ENCODE assay signal across 8 cellular contexts in genomic region chr21:33229776-33230517, GRCh38. TPM values are rescaled to one million over a fixed set of nuclear protein-coding genes. Genes with fewer than 3 reads are reported as not detected.
A peak's percentile ranks its signal among the peaks of the same experiment; 100 is the strongest.
DNase-seq lines count a peak whose midpoint lies in the region; ATAC-seq and TF ChIP-seq lines count a peak whose summit lies in the region.

Gene IFNAR2, plus strand, starts transcription at chr21:33229938. Its CDS starts 11,985 bp downstream, at chr21:33241923.

- no peaks in the 10 kb centered on the region for H3K9me3 Mint-ChIP-seq in T-cell

- H3K9me3 ChIP-seq in MG63 = no peaks in the 10 kb centered on the region
- no peaks in the 10 kb centered on the region for H3K9me3 ChIP-seq in heart right ventricle
- H3K9me3 ChIP-seq in upper lobe of right lung = no peaks in the 10 kb centered on the region

- no peaks in the 10 kb centered on the region for H3K27me3 Mint-ChIP-seq in T-cell

- H3K36me3 Mint-ChIP-seq in T-cell = peaks cover 16% of the 10 kb centered on the region

- peak; percentile 87 to 92 (median 90) for ATAC-seq in T-cell (replicated peaks in 1 of 4)
- peak; percentile 83 to 98 (median 94) for ATAC-seq in heart right ventricle
- ATAC-seq in upper lobe of right lung = peak; percentile 97

- intact Hi-C loops in heart right ventricle (cut with DNase I) (loop anchor here in 2 of 10 donors (1.0 to 10.0 kb wide), 2 partner anchors 36 to 95 kb away; partner anchors contain the start of genes IFNAR1 (in 1 of the 2) and IL10RB (in 1 of the 2)), posterior cingulate gyrus (cut with DNase I) (loop anchor here (10.0 kb wide), 1 partner anchor 95 kb away; the partner anchor contains the start of gene IFNAR1), upper lobe of right lung (cut with DNase I) (no loop called here)

- H3K4me1 Mint-ChIP-seq in T-cell = peaks cover 44 to 49% (median 47%) of the 10 kb centered on the region in 3 donors

- WGBS in adipose tissue, 3 donors = 0 to 1% (median 0%) methylated on average over 84 to 95 of the region's 95 CpGs
- 1% methylated on average over 82 to 95 of the region's 95 CpGs for WGBS in heart right ventricle, 2 donors

- H3K36me3 ChIP-seq in H7 (replicated peaks; ENCODE audit: control insufficient read depth, insufficient read depth, low read length) = no peaks in the 10 kb centered on the region
- no peaks in the 10 kb centered on the region for H3K36me3 ChIP-seq in MG63
- peaks cover 0 to 8% (median 0%) of the 10 kb centered on the region in 9 donors for H3K36me3 ChIP-seq in heart right ventricle
- H3K36me3 ChIP-seq in upper lobe of right lung = no peaks in the 10 kb centered on the region

- peak within 1 kb of the TSS; percentile 94 to 97 for H3K27ac Mint-ChIP-seq in T-cell

- H3K27me3 ChIP-seq in H7 (ENCODE audit: control insufficient read depth, insufficient read depth, low read length) = peaks cover 7% of the 10 kb centered on the region; the same call in 1 of the 2 replicates
- H3K27me3 ChIP-seq in MG63 = no peaks in the 10 kb centered on the region
- no peaks in the 10 kb centered on the region for H3K27me3 ChIP-seq in heart right ventricle
- no peaks in the 10 kb centered on the region for H3K27me3 ChIP-seq in upper lobe of right lung

- CTCF ChIA-PET in T-cell (lab: Charles Lee) = interaction anchor here in 1 of 2 donors (1.1 to 1.3 kb wide), 2 partner anchors 10 to 11 kb away, joined by 3 to 4 read pairs; no protein-coding TSS in a partner anchor

- peak within 1 kb of the TSS; percentile 87 to 95 (median 92) for H3K4me3 Mint-ChIP-seq in T-cell

- H3K4me1 ChIP-seq in heart right ventricle = peaks cover 5 to 55% (median 36%) of the 10 kb centered on the region in 9 donors
- peaks cover 24% of the 10 kb centered on the region for H3K4me1 ChIP-seq in upper lobe of right lung

- peak within 1 kb of the TSS; percentile 97 for H3K4me3 ChIP-seq in H7 (ENCODE audit: insufficient read depth, low read depth, low read length)
- H3K4me3 ChIP-seq in MG63 = peak within 1 kb of the TSS; percentile 92
- peak within 1 kb of the TSS; percentile 78 to 100 (median 96) for H3K4me3 ChIP-seq in heart right ventricle
- peak within 1 kb of the TSS; percentile 93 for H3K4me3 ChIP-seq in upper lobe of right lung

- TF ChIP-seq CTCF in heart right ventricle (IDR thresholded peaks at IDR 0.05) (peak in 2 of 9 donors; percentile 3 to 6), upper lobe of right lung (IDR thresholded peaks at IDR 0.05) (no peak)

- DNase-seq in GDM1 (lab: John Stamatoyannopoulos, UW) (peak; percentile 39), H7 (peak; percentile 99), MG63 (peak; percentile 76), T-cell (peak; percentile 43 to 81 (median 64)), heart right ventricle (peak; percentile 79 to 85), posterior cingulate gyrus (peak; percentile 67 to 96 (median 76)), upper lobe of right lung (peak; percentile 90)

- POLR2A ChIA-PET in T-cell (lab: Charles Lee) = interaction anchor here in 1 of 2 donors (0.6 kb wide), 1 partner anchor 10 kb away, joined by 3 read pairs; no protein-coding TSS in a partner anchor

- H3K27ac ChIP-seq in adipose tissue (ENCODE audit: low read depth, low read length) = peak within 1 kb of the TSS; percentile 66
- peak within 1 kb of the TSS; percentile 91 to 100 (median 99) for H3K27ac ChIP-seq in heart right ventricle
- H3K27ac ChIP-seq in upper lobe of right lung = peak within 1 kb of the TSS; percentile 99

RNA-seq across cellular contexts. Expression of gene IFNAR2, which starts in this region (rescaled TPM):
- 2.8 and 3.6 TPM in 2 replicates for total RNA-seq in H7 (2014; rRNA removed; shearing (Covaris generic))
- 2.6 and 5.8 TPM in 2 replicates for total RNA-seq in MG63 (2014; rRNA removed; shearing (Covaris generic); ENCODE audit: low replicate concordance)
- 10 to 100 TPM; 43.7 to 80.1 (median 71.6) TPM for total RNA-seq in T-cell
- polyA plus RNA-seq in adipose tissue = 10 to 100 TPM in 2 of 3 donors, 1 to 10 TPM in 1; 5.3 to 21.2 (median 16.0) TPM
- 10 to 100 TPM in 6 of 10 donors, 1 to 10 TPM in 4; 6.7 to 22.9 (median 10.4) TPM for total RNA-seq in heart right ventricle
- 10 to 100 TPM; 10.3 to 14.3 TPM for polyA plus RNA-seq in heart right ventricle
- 32.4 TPM for total RNA-seq in upper lobe of right lung

Comparison
In these comparisons a context has a peak if more than half of its experiments do, and no peak if none do; other contexts are left out.
1. Peak in every context shown above with its lines: DNase-seq, ATAC-seq, H3K4me3 ChIP-seq and H3K27ac ChIP-seq.
2. DNase-seq: peak in every context shown above with its lines; median percentile 99 in H7; 90 in upper lobe of right lung; 82 in heart right ventricle; 76 in MG63; 76 in posterior cingulate gyrus; 64 in T-cell; 39 in GDM1.